Comparison of ENCODE assay signal across 1 cellular context in genomic region chr4:86587016-86587713, GRCh38.
TF ChIP-seq lines count a peak whose summit lies in the region.

No MANE protein-coding gene starts in this region.

TF ChIP-seq in H1, 55 proteins besides CTCF, POLR2A, EP300 and RAD21 (continued from another document):
- TF ChIP-seq KDM5A (IDR thresholded peaks at IDR 0.05; ENCODE audit: low read length) (no peak), GTF2F1 (IDR thresholded peaks at IDR 0.05; ENCODE audit: borderline replicate concordance, low read depth, low read length) (no peak), BACH1 (IDR thresholded peaks at IDR 0.05; ENCODE audit: low read length) (no peak), YY1 (IDR thresholded peaks at IDR 0.05; ENCODE audit: low read depth, low read length) (no peak), ZNF274 (IDR thresholded peaks at IDR 0.05; ENCODE audit: borderline replicate concordance, extremely low read depth, low read length) (no peak), SP2 (IDR thresholded peaks at IDR 0.05; ENCODE audit: low read length) (no peak), SIRT6 (IDR thresholded peaks at IDR 0.05; ENCODE audit: low read length) (no peak), KDM1A (IDR thresholded peaks at IDR 0.05; ENCODE audit: borderline replicate concordance, low read length) (no peak), EZH2 (IDR thresholded peaks at IDR 0.05; ENCODE audit: low read depth, low read length, severe bottlenecking) (no peak), MAX (IDR thresholded peaks at IDR 0.05) (no peak), BRCA1 (IDR thresholded peaks at IDR 0.05; ENCODE audit: low read depth, low read length) (no peak)
